ENCODE assay signal across 14 cellular contexts in genomic region chr1:44785027-44785376, GRCh38. TPM values are rescaled to one million over a fixed set of nuclear protein-coding genes. Genes with fewer than 3 reads are reported as not detected.
DNase-seq lines count a peak whose midpoint lies in the region; FAIRE-seq and TF ChIP-seq lines count a peak whose summit lies in the region.
"Had no signal": no experiment of that assay in that cellular context is flagged by ENCODE, and none has a peak within 500 bp of the region (broad histone marks: within the 10 kb centered on the region; RNA-seq: fewer than 3 reads in every experiment).

No MANE protein-coding gene starts in this region.

- H2AK5ac ChIP-seq in H1 (ENCODE audit: low read depth, low read length) = no peak overlapping the region

- H3K79me1 ChIP-seq in H1 (ENCODE audit: low read depth, low read length) = 0 out of 2 replicates have a peak, but pooled peaks cover 2% of the 10 kb centered on the region

- no peak overlapping the region; the same call in 1 of the 2 replicates for H2BK20ac ChIP-seq in H1 (ENCODE audit: low read length)

- peaks cover 33% of the 10 kb centered on the region for H3K36me3 Mint-ChIP-seq in activated CD4-positive, alpha-beta T cell treated with anti-CD3 and anti-CD28 coated beads, Interleukin-2, amount 10 ng/mL, durations not matched to agents 24 days and 14 days (ENCODE audit: low read depth)

- H3K4me1 ChIP-seq in OCI-LY7 (ENCODE audit: insufficient read depth, low read length, poor library complexity, severe bottlenecking) (peaks cover 35% of the 10 kb centered on the region), H1 (replicated peaks in 1 of 4; ENCODE audit: control insufficient read depth in 3 of 4, insufficient read depth in 4 of 4, low read length in 3 of 4) (peaks cover 3 to 18% (median 14%) of the 10 kb centered on the region in 4 experiments)

- no peak for TF ChIP-seq RAD21 in H1 (IDR thresholded peaks at IDR 0.05 in 1 of 2, conservative IDR thresholded peaks at IDR 0.05 in 1 of 2; ENCODE audit: low read depth in 2 of 2, low read length in 2 of 2)

- TF ChIP-seq POLR2A in H1 (IDR thresholded peaks at IDR 0.05; ENCODE audit: control extremely low read depth in 1 of 2, low read depth in 2 of 2, low read length in 2 of 2) = no peak

- no peak overlapping the region for H2BK120ac ChIP-seq in H1 (replicated peaks; ENCODE audit: low read depth, low read length)

- POLR2A ChIA-PET in OCI-LY7 (lab: Charles Lee) = interaction anchor here (0.5 to 4.4 kb wide), 6 partner anchors 10 to 721 kb away, joined by 3 to 20 read pairs (median 8); partner anchors contain the start of genes PLK3, RNU5D-1 and RPS8
- POLR2A ChIA-PET in H1 (lab: Charles Lee; ENCODE audit: partially characterized antibody) = interaction anchor here (0.7 to 23.6 kb wide), 12 partner anchors 7 to 715 kb away, joined by 3 to 428 read pairs (median 8); partner anchors contain the start of genes BTBD19, CCDC163, DYNLT4 and MMACHC

- DNase-seq in activated CD4-positive, alpha-beta T cell treated with anti-CD3 and anti-CD28 coated beads, Interleukin-2, amount 10 ng/mL, durations not matched to agents 24 days and 14 days = no peak
- DNase-seq in activated CD4-positive, alpha-beta T cell treated with anti-CD3 and anti-CD28 coated beads, Interleukin-2, amount 50 U/mL, for 4 hours = no peak
- DNase-seq in OCI-LY7 (ENCODE audit: low spot score) (no peak), H1 (ENCODE audit: low read depth in 1 of 2, low spot score in 2 of 2) (no peak), posterior vena cava (ENCODE audit: low spot score) (peak; percentile 74), NCI-H510A treated with DMSO at 0.1 percent for 48 hours (lab: John Stamatoyannopoulos, UW) (no peak), GM13976 (ENCODE audit: low spot score) (no peak)
- no peak for DNase-seq in stimulated activated CD4-positive, alpha-beta T cell treated with anti-CD3 and anti-CD28 coated beads, Interleukin-4, amount 100 ng/mL, for 24 hours
- DNase-seq: effector CD4-positive, alpha-beta T cell; SHP77 had no signal

- BruUV-seq in OCI-LY7 (replicated peaks; lab: Mats Ljungman, UMichigan) = no TSS peak

- peak overlapping the region; percentile 88 for H4K8ac ChIP-seq in H1 (ENCODE audit: extremely low read depth, insufficient read depth, low read length)

- H3K23ac ChIP-seq in H1 (ENCODE audit: insufficient read length) = no peak overlapping the region

- H2BK15ac ChIP-seq in H1 (ENCODE audit: low read length) = peak overlapping the region; percentile 84; the same call in 1 of the 2 replicates

- no peaks in the 10 kb centered on the region for H3K9me3 Mint-ChIP-seq in activated CD4-positive, alpha-beta T cell treated with anti-CD3 and anti-CD28 coated beads, Interleukin-2, amount 10 ng/mL, durations not matched to agents 24 days and 14 days

- CTCF ChIA-PET in OCI-LY7 (lab: Charles Lee; ENCODE audit: unreplicated experiment) (interaction anchor here (0.7 to 2.5 kb wide), 2 partner anchors 9 to 24 kb away, joined by 4 to 9 read pairs; no protein-coding TSS in a partner anchor), H1 (lab: Charles Lee; ENCODE audit: partially characterized antibody) (interaction anchor here (0.7 to 10.4 kb wide), 21 partner anchors 9 to 225 kb away, joined by 3 to 67 read pairs (median 4); partner anchors contain the start of genes BTBD19, PLK3, RNU5D-1 and RPS8)

- intact Hi-C loops in activated CD4-positive, alpha-beta T cell treated with anti-CD3 and anti-CD28 coated beads, Interleukin-2, amount 10 ng/mL, durations not matched to agents 24 days and 14 days (cut with micrococcal nuclease) = loop anchor here (2.0 to 5.0 kb wide), 2 partner anchors 54 to 227 kb away; partner anchors contain the start of genes HECTD3, RNU5D-1 and UROD
- intact Hi-C loops in OCI-LY7 (cut with micrococcal nuclease; ENCODE audit: unreplicated experiment) = no loop called here
- intact Hi-C loops in posterior vena cava (cut with DNase I) = loop anchor here in 1 of 2 donors (10.0 kb wide), 2 partner anchors 50 to 220 kb away; no protein-coding TSS in a partner anchor

- peak overlapping the region; percentile 66 for H3K4me2 ChIP-seq in OCI-LY7 (ENCODE audit: low read length)
- H3K4me2 ChIP-seq in H1 (ENCODE audit: insufficient read depth in 1 of 2, low read depth in 2 of 2, low read length in 2 of 2) = peak overlapping the region; percentile 64 to 86; a peak in 3 of 4 replicates

- no peaks in the 10 kb centered on the region for H3K27me3 Mint-ChIP-seq in activated CD4-positive, alpha-beta T cell treated with anti-CD3 and anti-CD28 coated beads, Interleukin-2, amount 10 ng/mL, durations not matched to agents 24 days and 14 days

- peak overlapping the region; percentile 83 for H3K4me3 Mint-ChIP-seq in activated CD4-positive, alpha-beta T cell treated with anti-CD3 and anti-CD28 coated beads, Interleukin-2, amount 10 ng/mL, durations not matched to agents 24 days and 14 days

- H4K91ac ChIP-seq in H1 (replicated peaks; ENCODE audit: insufficient read length, low read length) = no peak overlapping the region

- WGBS in H1 (ENCODE audit: extremely low coverage in 1 of 2, insufficient coverage in 1 of 2, insufficient read length in 1 of 2, insufficient replicate concordance in 2 of 2, low coverage in 1 of 2, low lambda C conversion rate in 2 of 2, missing lambda C conversion rate in 1 of 2), 2 experiments = 83% methylated on average over 6 of the region's 6 CpGs; no CpG with 5 or more reads in 1 of the 2 experiments

- H3K4me3 ChIP-seq in OCI-LY7 (ENCODE audit: low read depth, low read length, poor library complexity, severe bottlenecking) = peak overlapping the region; percentile 56
- peak overlapping the region in 1 of 4 experiments; percentile 56; a peak in 4 of 8 replicates for H3K4me3 ChIP-seq in H1 (ENCODE audit: extremely low read depth in 1 of 4, insufficient read depth in 2 of 4, low read depth in 3 of 4, low read length in 4 of 4)
- H3K4me3 ChIP-seq: lung had no signal

- H4K5ac ChIP-seq in H1 (ENCODE audit: insufficient read length, low read depth, low read length) = no peak overlapping the region

- H3K9me3 ChIP-seq in OCI-LY7 (ENCODE audit: low read length) = no peaks in the 10 kb centered on the region
- H3K9me3 ChIP-seq in H1 (ENCODE audit: insufficient read depth in 2 of 2, low read depth in 1 of 2, low read length in 1 of 2) = no peaks in the 10 kb centered on the region
- H3K9me3 ChIP-seq: heart left ventricle, thoracic aorta had no signal

- H3K79me2 ChIP-seq in OCI-LY7 (ENCODE audit: insufficient read depth, low read depth, low read length) (no peaks in the 10 kb centered on the region), H1 (ENCODE audit: control insufficient read depth in 1 of 2, insufficient read depth in 2 of 2, low read length in 2 of 2) (no peaks in the 10 kb centered on the region)

- no peak overlapping the region; the same call in 1 of the 2 replicates for H2BK12ac ChIP-seq in H1 (ENCODE audit: low read depth, low read length)

- peaks cover 0 to 7% (median 2%) of the 10 kb centered on the region in 4 experiments; a peak in 3 of 7 replicates for H3K27me3 ChIP-seq in H1 (replicated peaks in 1 of 4; ENCODE audit: control insufficient read depth in 3 of 4, extremely low read depth in 1 of 4, insufficient read depth in 3 of 4, low read length in 3 of 4)
- H3K27me3 ChIP-seq: heart left ventricle had no signal

- H3K4ac ChIP-seq in H1 (replicated peaks; ENCODE audit: insufficient read length, low read depth, low read length) = no peak overlapping the region

- no peak overlapping the region for H3K14ac ChIP-seq in H1 (ENCODE audit: insufficient read length)

- H3K56ac ChIP-seq in H1 (replicated peaks; ENCODE audit: insufficient read length, low read depth, low read length) = no peak overlapping the region

- peaks cover 6% of the 10 kb centered on the region; the same call in 1 of the 2 replicates for H3K23me2 ChIP-seq in H1 (ENCODE audit: low read depth, low read length)

- H3K36me3 ChIP-seq in OCI-LY7 (ENCODE audit: insufficient read depth, low read length) (peaks cover 26% of the 10 kb centered on the region), H1 (ENCODE audit: control insufficient read depth in 2 of 4, insufficient read depth in 4 of 4, low read length in 3 of 4) (peaks cover 0 to 13% (median under 1%) of the 10 kb centered on the region in 4 experiments; a peak in 3 of 8 replicates)

- TF ChIP-seq EP300 in H1 (IDR thresholded peaks at IDR 0.05; ENCODE audit: borderline replicate concordance in 1 of 2, low read depth in 2 of 2, low read length in 2 of 2) = no peak

- in situ Hi-C loops in GM13976 (cut with MboI; ENCODE audit: low sequenced_read_pairs, unreplicated experiment) = no loop called here

- FAIRE-seq in H1 (lab: Jason Lieb, UNC) = no peak

- TF ChIP-seq CTCF in OCI-LY7 (conservative IDR thresholded peaks at IDR 0.05; ENCODE audit: low read length) (peak; percentile 3; the same call in 1 of the 2 replicates), H1 (IDR thresholded peaks at IDR 0.05; ENCODE audit: control extremely low read depth in 1 of 3, insufficient read depth in 1 of 3, low read depth in 1 of 3, low read length in 3 of 3) (no peak), GM13976 (IDR thresholded peaks at IDR 0.05; ENCODE audit: borderline replicate concordance, control extremely low read depth, extremely low read depth, insufficient read depth, missing control alignments) (no peak)

- peak overlapping the region; percentile 85 for H3K27ac Mint-ChIP-seq in activated CD4-positive, alpha-beta T cell treated with anti-CD3 and anti-CD28 coated beads, Interleukin-2, amount 10 ng/mL, durations not matched to agents 24 days and 14 days

- peaks cover 35% of the 10 kb centered on the region for H3K4me1 Mint-ChIP-seq in activated CD4-positive, alpha-beta T cell treated with anti-CD3 and anti-CD28 coated beads, Interleukin-2, amount 10 ng/mL, durations not matched to agents 24 days and 14 days

- no peak overlapping the region for H2BK5ac ChIP-seq in H1 (ENCODE audit: low read depth, low read length)

- 0 out of 2 replicates have a peak overlapping the region, but pooled peaks have one; percentile 5 for H3K18ac ChIP-seq in H1 (ENCODE audit: extremely low read depth, low read length)

- peak overlapping the region; percentile 93; the same call in 1 of the 2 replicates for H2AFZ ChIP-seq in OCI-LY7 (ENCODE audit: low read length)
- no peak overlapping the region for H2AFZ ChIP-seq in H1 (ENCODE audit: low read length)

- H3K9me2 ChIP-seq in OCI-LY7 (ENCODE audit: insufficient read depth, low read length) = no peaks in the 10 kb centered on the region

- H4K20me1 ChIP-seq in OCI-LY7 (ENCODE audit: insufficient read depth, low read length) = no peaks in the 10 kb centered on the region
- peaks cover 0 to 1% of the 10 kb centered on the region in 2 experiments for H4K20me1 ChIP-seq in H1 (replicated peaks in 1 of 2; ENCODE audit: control insufficient read depth in 1 of 2, insufficient read depth in 2 of 2, low read length in 2 of 2)

- H3K27ac ChIP-seq in OCI-LY7 (ENCODE audit: low read depth, low read length, poor library complexity, severe bottlenecking) (peak overlapping the region; percentile 40), H1 (ENCODE audit: low read depth, low read length) (no peak overlapping the region)

- H3K9ac ChIP-seq in H1 (replicated peaks in 1 of 4; ENCODE audit: extremely low read depth in 1 of 4, low read depth in 3 of 4, low read length in 3 of 4) = no peak overlapping the region

RNA-seq across cellular contexts. Expression of gene BEST4, which starts 3.0 kb away (rescaled TPM):
- total RNA-seq in activated CD4-positive, alpha-beta T cell treated with anti-CD3 and anti-CD28 coated beads, Interleukin-2, amount 10 ng/mL, durations not matched to agents 24 days and 14 days = 0.77 and 0.83 TPM in 2 replicates
- total RNA-seq in OCI-LY7 (2014; rRNA removed; shearing (Covaris generic)) = 0.44 and 0.93 TPM in 2 replicates
- total RNA-seq in OCI-LY7 (2022) = 3.1 and 3.3 TPM in 2 replicates
- 0.80 and 1.4 TPM in 2 replicates for total RNA-seq in H1 (2021; fragmentation: NEBNext Ultra II Directional; extraction: Animal tissue kit (Norgen Biotek cat#: 25700))
- 0.76 and 0.86 TPM in 2 replicates for polyA plus RNA-seq in H1 (2011; rRNA removed)
- polyA plus RNA-seq in H1 (2011; cell fraction: cytosol; rRNA removed) = 1.1 TPM
- polyA plus RNA-seq in H1 (2011; cell fraction: nucleus; rRNA removed) = 1.6 TPM
- polyA plus RNA-seq in H1 (2012, experiment 1 of 2) = 1.1 to 1.7 TPM (median 1.3 TPM) in 4 replicates
- polyA plus RNA-seq in H1 (2012, experiment 2 of 2) = 0.97 TPM
- polyA plus RNA-seq in H1 (2013, experiment 1 of 2) = 0.95 TPM
- 0.72 TPM for polyA plus RNA-seq in H1 (2013, experiment 2 of 2)
- 0.24 and 0.25 TPM in 2 replicates for polyA minus RNA-seq in H1 (2011; rRNA and poly(A)+ RNA removed)
- polyA minus RNA-seq in H1 (2011; cell fraction: cytosol; rRNA and poly(A)+ RNA removed) = not detected
- polyA minus RNA-seq in H1 (2011; cell fraction: nucleus; rRNA and poly(A)+ RNA removed) = 0.90 TPM
- total RNA-seq in posterior vena cava = under 1 TPM; 0.37 to 0.38 TPM
- total RNA-seq: NCI-H460 had no signal

RNA-seq across cellular contexts. Expression of gene RPS8, which starts 9.7 kb away (rescaled TPM):
- total RNA-seq in activated CD4-positive, alpha-beta T cell treated with anti-CD3 and anti-CD28 coated beads, Interleukin-2, amount 10 ng/mL, durations not matched to agents 24 days and 14 days = 2,376 and 2,377 TPM in 2 replicates
- total RNA-seq in OCI-LY7 (2014; rRNA removed; shearing (Covaris generic)) = 4,149 and 4,355 TPM in 2 replicates
- total RNA-seq in OCI-LY7 (2022) (2,707 and 2,775 TPM in 2 replicates), posterior vena cava (1,000 to 10,000 TPM; 1,440 to 1,494 TPM)
- total RNA-seq in H1 (2021; fragmentation: NEBNext Ultra II Directional; extraction: Animal tissue kit (Norgen Biotek cat#: 25700)) = 2,387 and 2,407 TPM in 2 replicates
- 2,239 and 2,261 TPM in 2 replicates for polyA plus RNA-seq in H1 (2011; rRNA removed)
- 3,193 TPM for polyA plus RNA-seq in H1 (2011; cell fraction: cytosol; rRNA removed)
- 1,937 TPM for polyA plus RNA-seq in H1 (2011; cell fraction: nucleus; rRNA removed)
- 2,656 to 3,207 TPM (median 2,890 TPM) in 4 replicates for polyA plus RNA-seq in H1 (2012, experiment 1 of 2)
- 2,335 TPM for polyA plus RNA-seq in H1 (2012, experiment 2 of 2)
- polyA plus RNA-seq in H1 (2013, experiment 1 of 2) = 6,208 TPM
- 6,380 TPM for polyA plus RNA-seq in H1 (2013, experiment 2 of 2)
- 576 and 640 TPM in 2 replicates for polyA minus RNA-seq in H1 (2011; rRNA and poly(A)+ RNA removed)
- 767 TPM for polyA minus RNA-seq in H1 (2011; cell fraction: cytosol; rRNA and poly(A)+ RNA removed)
- polyA minus RNA-seq in H1 (2011; cell fraction: nucleus; rRNA and poly(A)+ RNA removed) = 598 TPM

RNA-seq across cellular contexts. Expression of gene PLK3, which starts 15.2 kb away (rescaled TPM):
- 190 and 205 TPM in 2 replicates for total RNA-seq in activated CD4-positive, alpha-beta T cell treated with anti-CD3 and anti-CD28 coated beads, Interleukin-2, amount 10 ng/mL, durations not matched to agents 24 days and 14 days
- total RNA-seq in OCI-LY7 (2014; rRNA removed; shearing (Covaris generic)) = 8.3 and 10.1 TPM in 2 replicates
- total RNA-seq in OCI-LY7 (2022) (8.8 and 10.8 TPM in 2 replicates), posterior vena cava (10 to 100 TPM; 20.1 to 32.7 TPM)
- 7.9 and 9.7 TPM in 2 replicates for total RNA-seq in H1 (2021; fragmentation: NEBNext Ultra II Directional; extraction: Animal tissue kit (Norgen Biotek cat#: 25700))
- polyA plus RNA-seq in H1 (2011; rRNA removed) = 12.3 and 21.9 TPM in 2 replicates
- 10.6 TPM for polyA plus RNA-seq in H1 (2011; cell fraction: cytosol; rRNA removed)
- 64.2 TPM for polyA plus RNA-seq in H1 (2011; cell fraction: nucleus; rRNA removed)
- 4.9 to 9.1 TPM (median 8.2 TPM) in 4 replicates for polyA plus RNA-seq in H1 (2012, experiment 1 of 2)
- polyA plus RNA-seq in H1 (2012, experiment 2 of 2) = 6.9 TPM
- polyA plus RNA-seq in H1 (2013, experiment 1 of 2) = 7.1 TPM
- polyA plus RNA-seq in H1 (2013, experiment 2 of 2) = 6.4 TPM
- 5.2 and 7.1 TPM in 2 replicates for polyA minus RNA-seq in H1 (2011; rRNA and poly(A)+ RNA removed)
- 3.7 TPM for polyA minus RNA-seq in H1 (2011; cell fraction: cytosol; rRNA and poly(A)+ RNA removed)
- polyA minus RNA-seq in H1 (2011; cell fraction: nucleus; rRNA and poly(A)+ RNA removed) = 18.2 TPM

RNA-seq across cellular contexts. Expression of gene DYNLT4, which starts 22.1 kb away (rescaled TPM):
- total RNA-seq in activated CD4-positive, alpha-beta T cell treated with anti-CD3 and anti-CD28 coated beads, Interleukin-2, amount 10 ng/mL, durations not matched to agents 24 days and 14 days = 0.28 TPM in 1 of 2 replicates, not detected in the other
- 1.5 TPM in 1 of 2 replicates, not detected in the other for total RNA-seq in OCI-LY7 (2014; rRNA removed; shearing (Covaris generic))
- not detected in 2 replicates for total RNA-seq in OCI-LY7 (2022)
- not detected in 2 replicates for total RNA-seq in H1 (2021; fragmentation: NEBNext Ultra II Directional; extraction: Animal tissue kit (Norgen Biotek cat#: 25700))
- 0.19 and 0.29 TPM in 2 replicates for polyA plus RNA-seq in H1 (2011; rRNA removed)
- polyA plus RNA-seq in H1 (2011; cell fraction: cytosol; rRNA removed) = 0.16 TPM
- polyA plus RNA-seq in H1 (2011; cell fraction: nucleus; rRNA removed) = not detected
- polyA plus RNA-seq in H1 (2012, experiment 1 of 2) = not detected in 4 replicates
- polyA plus RNA-seq in H1 (2012, experiment 2 of 2) = not detected
- polyA plus RNA-seq in H1 (2013, experiment 1 of 2) = not detected
- polyA plus RNA-seq in H1 (2013, experiment 2 of 2) = not detected
- not detected in 2 replicates for polyA minus RNA-seq in H1 (2011; rRNA and poly(A)+ RNA removed)
- not detected for polyA minus RNA-seq in H1 (2011; cell fraction: cytosol; rRNA and poly(A)+ RNA removed)
- 4.1 TPM for polyA minus RNA-seq in H1 (2011; cell fraction: nucleus; rRNA and poly(A)+ RNA removed)
- total RNA-seq in posterior vena cava = not detected
- total RNA-seq: thoracic aorta had no signal

RNA-seq across cellular contexts. Expression of gene BTBD19, which starts 23.3 kb away (rescaled TPM):
- 22.2 and 22.7 TPM in 2 replicates for total RNA-seq in activated CD4-positive, alpha-beta T cell treated with anti-CD3 and anti-CD28 coated beads, Interleukin-2, amount 10 ng/mL, durations not matched to agents 24 days and 14 days
- total RNA-seq in OCI-LY7 (2014; rRNA removed; shearing (Covaris generic)) = 0.21 and 0.44 TPM in 2 replicates
- 2.0 and 2.7 TPM in 2 replicates for total RNA-seq in OCI-LY7 (2022)
- total RNA-seq in H1 (2021; fragmentation: NEBNext Ultra II Directional; extraction: Animal tissue kit (Norgen Biotek cat#: 25700)) = 1.1 and 1.5 TPM in 2 replicates
- polyA plus RNA-seq in H1 (2011; rRNA removed) = 1.1 and 1.6 TPM in 2 replicates
- polyA plus RNA-seq in H1 (2011; cell fraction: cytosol; rRNA removed) = 0.80 TPM
- polyA plus RNA-seq in H1 (2011; cell fraction: nucleus; rRNA removed) = 3.9 TPM
- polyA plus RNA-seq in H1 (2012, experiment 1 of 2) = 0.54 to 1.00 TPM (median 0.66 TPM) in 4 replicates
- polyA plus RNA-seq in H1 (2012, experiment 2 of 2) = 0.52 TPM
- 1.4 TPM for polyA plus RNA-seq in H1 (2013, experiment 1 of 2)
- 1.1 TPM for polyA plus RNA-seq in H1 (2013, experiment 2 of 2)
- 0.39 and 1.0 TPM in 2 replicates for polyA minus RNA-seq in H1 (2011; rRNA and poly(A)+ RNA removed)
- 1.1 TPM for polyA minus RNA-seq in H1 (2011; cell fraction: cytosol; rRNA and poly(A)+ RNA removed)
- polyA minus RNA-seq in H1 (2011; cell fraction: nucleus; rRNA and poly(A)+ RNA removed) = 2.0 TPM
- 10 to 100 TPM; 13.5 to 22.2 TPM for total RNA-seq in posterior vena cava
